ENCODE assay signal across 18 cellular contexts in genomic region chr11:81674211-81674610, GRCh38.
DNase-seq lines count a peak whose midpoint lies in the region; ATAC-seq lines count a peak whose summit lies in the region.
"Had no signal": no experiment of that assay in that cellular context is flagged by ENCODE, and none has a peak within 500 bp of the region (broad histone marks: within the 10 kb centered on the region; RNA-seq: fewer than 3 reads in every experiment).

No MANE protein-coding gene starts in this region.

- ATAC-seq in GM18508 (IDR thresholded peaks at IDR 0.05; ENCODE audit: insufficient read depth, unreplicated experiment) = peak; percentile 84
- ATAC-seq in GM18909 (IDR thresholded peaks at IDR 0.05; ENCODE audit: poor library complexity, unreplicated experiment) = peak; percentile 82
- peak; percentile 67 for ATAC-seq in HG02642 (IDR thresholded peaks at IDR 0.05; ENCODE audit: poor library complexity, unreplicated experiment)
- ATAC-seq in HG03565 (IDR thresholded peaks at IDR 0.05; ENCODE audit: unreplicated experiment) = peak; percentile 86
- no peak for ATAC-seq in HG03571 (IDR thresholded peaks at IDR 0.05; ENCODE audit: unreplicated experiment)
- ATAC-seq: HCT116, HepG2, lower lobe of right lung, pancreas had no signal

- DNase-seq in NCI-H510A treated with DMSO at 0.1 percent for 48 hours (lab: John Stamatoyannopoulos, UW) (no peak), DMS153 (lab: John Stamatoyannopoulos, UW) (no peak), RKO (ENCODE audit: low spot score) (no peak)
- DNase-seq: activated T-cell treated with anti-CD3 and anti-CD28 coated beads, Interleukin-2, amount 50 U/mL, for 1 hour; lower lobe of right lung; naive B cell; NCI-H187 treated with DMSO at 0.1 percent for 48 hours; NCI-H526; pancreas; SIG-M5; transverse colon had no signal
